Comparison of ENCODE assay signal across 8 cellular contexts in genomic region chr1:17438176-17438976, GRCh38.
DNase-seq lines count a peak whose midpoint lies in the region; ATAC-seq and TF ChIP-seq lines count a peak whose summit lies in the region.

No MANE protein-coding gene starts in this region.

- TF ChIP-seq CTCF in HEK293 (tag by site-specific recombination; IDR thresholded peaks at IDR 0.05): peak; percentile 46; the same call in 1 of the 2 replicates

- peak overlapping the region; percentile 99 for H3K27ac ChIP-seq in HEK293 (ENCODE audit: extremely low read depth, low read depth, low read length)

- peaks cover 41% of the 10 kb centered on the region for H3K4me1 ChIP-seq in ES-I3 (ENCODE audit: insufficient read depth, low read length)
- peaks cover 10% of the 10 kb centered on the region for H3K4me1 ChIP-seq in HEK293 (ENCODE audit: control insufficient read depth, insufficient read depth, low read length)

- ATAC-seq in activated CD4-positive, CD25-positive, alpha-beta regulatory T cell treated with anti-CD3 and anti-CD28 coated beads, Interleukin-2, amount 50 U/mL, for 24 hours: peak; percentile 13 to 27

- peak overlapping the region; percentile 99 for H3K9ac ChIP-seq in ES-I3 (ENCODE audit: low read depth, low read length)

- H3K9me3 ChIP-seq in ES-I3 (ENCODE audit: control insufficient read depth, insufficient read depth, low read length): no peaks in the 10 kb centered on the region
- no peaks in the 10 kb centered on the region for H3K9me3 ChIP-seq in HEK293 (ENCODE audit: control insufficient read depth, insufficient read depth, low read depth, low read length)

- H3K36me3 ChIP-seq in ES-I3 (ENCODE audit: insufficient read depth, low read length) (peaks cover 18% of the 10 kb centered on the region; the same call in 1 of the 2 replicates), HEK293 (ENCODE audit: control insufficient read depth in 2 of 2, insufficient read depth in 1 of 2, low read length in 2 of 2) (peaks cover 16 to 39% of the 10 kb centered on the region in 2 experiments)

- DNase-seq in NCI-H2029 (lab: John Stamatoyannopoulos, UW) (peak; percentile 57), cerebellar cortex (ENCODE audit: low spot score) (peak; percentile 37), kidney glomerular epithelial cell (lab: John Stamatoyannopoulos, UW) (peak; percentile 26), NCI-H526 treated with DMSO at 0.1 percent for 48 hours (lab: John Stamatoyannopoulos, UW) (no peak)
- peak; percentile 27 to 76 (median 52) for DNase-seq in stimulated activated CD4-positive, alpha-beta T cell treated with anti-CD3 and anti-CD28 coated beads, Interleukin-1b, Interleukin-23, amount 100 ng/mL, for 24 hours (ENCODE audit: low read depth in 4 of 4, low spot score in 1 of 4)

- POLR2A ChIA-PET in HEK293 (lab: Yijun Ruan, JAX): interaction anchor here (0.7 to 1.6 kb wide), 3 partner anchors 40 to 181 kb away, joined by 3 to 4 read pairs (median 3); no protein-coding TSS in a partner anchor

- CTCF ChIA-PET in HEK293 (lab: Yijun Ruan, JAX): interaction anchor here (0.6 to 0.7 kb wide), 3 partner anchors 199 to 830 kb away, joined by 3 to 5 read pairs (median 4); no protein-coding TSS in a partner anchor

- peak overlapping the region; percentile 81 for H3K4me3 ChIP-seq in HEK293 (ENCODE audit: low read depth, low read length)

TF ChIP-seq in HEK293, 187 proteins besides CTCF, POLR2A, EP300 and RAD21 (continues in another document):
- no peak for TF ChIP-seq ZNF677 (tag by site-specific recombination; IDR thresholded peaks at IDR 0.05)
- peak; percentile 54; the same call in 1 of the 2 replicates for TF ChIP-seq HIC1 (tag by site-specific recombination; IDR thresholded peaks at IDR 0.05)
- TF ChIP-seq ZEB2 (tag by site-specific recombination; IDR thresholded peaks at IDR 0.05): peak; percentile 35; the same call in 1 of the 2 replicates
- no peak for TF ChIP-seq ELK4 (IDR thresholded peaks at IDR 0.05; ENCODE audit: borderline replicate concordance, low read depth, low read length)
- no peak for TF ChIP-seq ZNF174 (tag by site-specific recombination; IDR thresholded peaks at IDR 0.05)
- no peak for TF ChIP-seq ZNF221 (tag by site-specific recombination; IDR thresholded peaks at IDR 0.05; ENCODE audit: borderline replicate concordance)
- TF ChIP-seq FEZF1 (tag by site-specific recombination; IDR thresholded peaks at IDR 0.05): no peak
- peak; percentile 93 for TF ChIP-seq EGR2 (tag by site-specific recombination; IDR thresholded peaks at IDR 0.05; ENCODE audit: low read depth)
- TF ChIP-seq SETDB1 (IDR thresholded peaks at IDR 0.05; ENCODE audit: insufficient read length, low read length): no peak
- TF ChIP-seq ZNF23 (tag by site-specific recombination; IDR thresholded peaks at IDR 0.05; ENCODE audit: borderline replicate concordance): no peak
- peak; percentile 93 for TF ChIP-seq ZFHX2 (tag by site-specific recombination; conservative IDR thresholded peaks at IDR 0.05)
- TF ChIP-seq ZFP69B (tag by site-specific recombination; IDR thresholded peaks at IDR 0.05): no peak
- TF ChIP-seq ZNF692 (tag by site-specific recombination; IDR thresholded peaks at IDR 0.05): peak; percentile 37; the same call in 1 of the 2 replicates
- TF ChIP-seq IKZF3 (tag by site-specific recombination; IDR thresholded peaks at IDR 0.05): peak; percentile 48; the same call in 1 of the 2 replicates
- no peak for TF ChIP-seq MYNN (tag by site-specific recombination; IDR thresholded peaks at IDR 0.05; ENCODE audit: borderline replicate concordance)
- TF ChIP-seq ZBTB1 (tag by site-specific recombination; IDR thresholded peaks at IDR 0.05): no peak
- TF ChIP-seq ZNF580 (tag by site-specific recombination; IDR thresholded peaks at IDR 0.05): no peak
- peak; percentile 53; the same call in 1 of the 2 replicates for TF ChIP-seq ZBTB20 (tag by site-specific recombination; IDR thresholded peaks at IDR 0.05)
- no peak for TF ChIP-seq ZNF792 (tag by site-specific recombination; IDR thresholded peaks at IDR 0.05)
- peak; percentile 84 for TF ChIP-seq ZBTB26 (tag by site-specific recombination; optimal IDR thresholded peaks at IDR 0.05)
- no peak for TF ChIP-seq ZNF391 (tag by site-specific recombination; IDR thresholded peaks at IDR 0.05; ENCODE audit: borderline replicate concordance, low read depth)
- no peak for TF ChIP-seq AEBP2 (tag by site-specific recombination; IDR thresholded peaks at IDR 0.05; ENCODE audit: borderline replicate concordance)
- peak; percentile 79; the same call in 1 of the 2 replicates for TF ChIP-seq ZBTB7A (tag by site-specific recombination; IDR thresholded peaks at IDR 0.05; ENCODE audit: low read depth)
- no peak for TF ChIP-seq ZNF366 (tag by site-specific recombination; conservative IDR thresholded peaks at IDR 0.05)
